ENCODE assay signal across 1 cellular context in genomic region chr11:66418168-66418985, GRCh38.
TF ChIP-seq lines count a peak whose summit lies in the region.

No MANE protein-coding gene starts in this region.

TF ChIP-seq in HepG2, 621 proteins besides CTCF, POLR2A, EP300 and RAD21 (continued from another document and continues in another):
- TF ChIP-seq ZNF180 (CRISPR knock-in tag; IDR thresholded peaks at IDR 0.05; ENCODE audit: borderline replicate concordance, low read depth) (no peak), MLX (CRISPR knock-in tag; IDR thresholded peaks at IDR 0.05) (no peak), ATF4 (CRISPR knock-in tag; IDR thresholded peaks at IDR 0.05) (0 out of 4 replicates have a peak, but pooled peaks of 1 of the 2 experiments have one; percentile 45), ATM (IDR thresholded peaks at IDR 0.05; ENCODE audit: borderline replicate concordance) (no peak), MTF1 (CRISPR knock-in tag; IDR thresholded peaks at IDR 0.05) (peak; percentile 86), HHEX (CRISPR knock-in tag; IDR thresholded peaks at IDR 0.05) (no peak), ZNF503 (CRISPR knock-in tag; IDR thresholded peaks at IDR 0.05) (no peak; the same call in 1 of the 2 replicates), ZNF513 (CRISPR knock-in tag; conservative IDR thresholded peaks at IDR 0.05) (no peak), ZSCAN22 (CRISPR knock-in tag; IDR thresholded peaks at IDR 0.05) (no peak), HMGA1 (CRISPR knock-in tag; conservative IDR thresholded peaks at IDR 0.05) (no peak), PRDM4 (CRISPR knock-in tag; IDR thresholded peaks at IDR 0.05; ENCODE audit: borderline replicate concordance) (peak; percentile 83; the same call in 1 of the 2 replicates), TCF7 (IDR thresholded peaks at IDR 0.05; ENCODE audit: low read depth) (no peak), ZNF530 (CRISPR knock-in tag; IDR thresholded peaks at IDR 0.05; ENCODE audit: low read depth) (0 out of 2 replicates have a peak, but pooled peaks have one; percentile 70), HOXA5 (CRISPR knock-in tag; IDR thresholded peaks at IDR 0.05) (peak; percentile 97), LRRFIP1 (CRISPR knock-in tag; conservative IDR thresholded peaks at IDR 0.05) (peak; percentile 95), ZNF460 (CRISPR knock-in tag; IDR thresholded peaks at IDR 0.05; ENCODE audit: borderline replicate concordance) (no peak), ZNF563 (CRISPR knock-in tag; IDR thresholded peaks at IDR 0.05) (peak; percentile 44; the same call in 1 of the 2 replicates), MAFF (IDR thresholded peaks at IDR 0.05; ENCODE audit: low read depth, low read length) (no peak), JARID2 (CRISPR knock-in tag; IDR thresholded peaks at IDR 0.05; ENCODE audit: insufficient replicate concordance) (no peak), BORCS8-MEF2B (CRISPR knock-in tag; IDR thresholded peaks at IDR 0.05) (peak; percentile 93), ARNT (IDR thresholded peaks at IDR 0.05) (no peak), ZNF296 (CRISPR knock-in tag; conservative IDR thresholded peaks at IDR 0.05) (peak; percentile 87; the same call in 1 of the 2 replicates), PAF1 (CRISPR knock-in tag; IDR thresholded peaks at IDR 0.05) (no peak), MAFK (conservative IDR thresholded peaks at IDR 0.05 in 1 of 2, IDR thresholded peaks at IDR 0.05 in 1 of 2; ENCODE audit: low read length in 2 of 2) (no peak), CENPT (CRISPR knock-in tag; IDR thresholded peaks at IDR 0.05; ENCODE audit: low read depth) (no peak), ZBTB34 (CRISPR knock-in tag; IDR thresholded peaks at IDR 0.05) (no peak), ZNF614 (CRISPR knock-in tag; IDR thresholded peaks at IDR 0.05; ENCODE audit: borderline replicate concordance) (no peak; the same call in 1 of the 2 replicates), GMEB2 (CRISPR knock-in tag; IDR thresholded peaks at IDR 0.05; ENCODE audit: low read depth) (no peak), ZKSCAN8 (CRISPR knock-in tag; IDR thresholded peaks at IDR 0.05; ENCODE audit: borderline replicate concordance) (no peak), SUZ12 (IDR thresholded peaks at IDR 0.05; ENCODE audit: low read depth, low read length) (no peak), PHF20 (CRISPR knock-in tag; IDR thresholded peaks at IDR 0.05) (0 out of 2 replicates have a peak, but pooled peaks have one; percentile 30), PTBP1 (IDR thresholded peaks at IDR 0.05; ENCODE audit: low read depth, low read length, poor library complexity, severe bottlenecking) (no peak), MXD1 (CRISPR knock-in tag; IDR thresholded peaks at IDR 0.05) (peak; percentile 66; the same call in 1 of the 2 replicates), PLSCR1 (CRISPR knock-in tag; IDR thresholded peaks at IDR 0.05; ENCODE audit: borderline replicate concordance) (no peak), ZNF431 (CRISPR knock-in tag; IDR thresholded peaks at IDR 0.05; ENCODE audit: borderline replicate concordance, low read depth) (peak; percentile 72; the same call in 1 of the 2 replicates), ZNF792 (CRISPR knock-in tag; IDR thresholded peaks at IDR 0.05) (peak; percentile 92), ZNF512B (CRISPR knock-in tag; IDR thresholded peaks at IDR 0.05; ENCODE audit: borderline replicate concordance) (no peak), DNMT3B (CRISPR knock-in tag; conservative IDR thresholded peaks at IDR 0.05) (no peak; the same call in 1 of the 2 replicates), NR3C1 (CRISPR knock-in tag; IDR thresholded peaks at IDR 0.05) (no peak), ZBTB21 (CRISPR knock-in tag; IDR thresholded peaks at IDR 0.05) (peak; percentile 26; the same call in 1 of the 2 replicates), IRX3 (CRISPR knock-in tag; IDR thresholded peaks at IDR 0.05; ENCODE audit: borderline replicate concordance, low read depth) (peak; percentile 43; the same call in 1 of the 2 replicates), ZNF790 (CRISPR knock-in tag; IDR thresholded peaks at IDR 0.05; ENCODE audit: borderline replicate concordance) (peak; percentile 32; the same call in 1 of the 2 replicates), SYNCRIP (IDR thresholded peaks at IDR 0.05; ENCODE audit: insufficient read depth, low read depth, low read length) (no peak), POLR2AphosphoS5 (IDR thresholded peaks at IDR 0.05; ENCODE audit: low read depth, low read length) (no peak)
